Comparison of ENCODE assay signal across 37 cellular contexts in the genomic region with DNA sequence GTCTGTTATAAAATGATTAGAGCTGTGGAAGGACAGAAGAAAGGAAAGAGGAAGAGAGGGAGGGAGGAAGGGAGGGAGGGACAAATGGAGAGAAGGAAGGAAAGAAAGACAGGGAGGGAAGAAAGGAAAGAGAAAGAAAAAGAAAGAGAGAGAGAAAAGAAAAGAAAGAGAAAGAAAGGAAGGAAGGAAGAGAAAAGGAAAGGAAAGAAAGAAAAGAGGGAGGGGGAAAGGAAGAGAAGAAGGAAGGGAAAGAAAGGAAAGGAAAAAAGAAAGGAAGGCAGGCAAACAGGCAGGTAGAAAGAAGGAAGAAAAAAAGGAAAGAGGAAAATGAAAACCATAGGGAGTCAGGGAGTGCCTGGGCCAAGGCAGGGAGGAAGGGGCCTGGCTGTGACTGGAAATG.
"Had no signal": no experiment of that assay in that cellular context is flagged by ENCODE, and none has a peak within 500 bp of the region (broad histone marks: within the 10 kb centered on the region; RNA-seq: fewer than 3 reads in every experiment).

No MANE protein-coding gene starts in this region.

- H3K9me3 ChIP-seq: adrenal gland, body of pancreas, breast epithelium had no signal

- H3K27ac ChIP-seq: adrenal gland, body of pancreas, brain microvascular endothelial cell, breast epithelium, VCaP had no signal

- H3K36me3 ChIP-seq: adrenal gland, brain microvascular endothelial cell, breast epithelium had no signal

- H3K4me3 Mint-ChIP-seq: activated B cell treated with CpG ODN at 0.5 μM for 24 hours; activated CD4-positive, alpha-beta memory T cell treated with anti-CD3 and anti-CD28 coated beads for 36 hours; activated CD4-positive, alpha-beta T cell treated with anti-CD3 and anti-CD28 coated beads, Interleukin-2, amount 10 ng/mL, durations not matched to agents 24 days and 14 days; activated CD8-positive, alpha-beta T cell treated with anti-CD3 and anti-CD28 coated beads for 36 hours; activated naive CD4-positive, alpha-beta T cell treated with anti-CD3 and anti-CD28 coated beads for 36 hours; activated naive CD8-positive, alpha-beta T cell treated with anti-CD3 and anti-CD28 coated beads for 36 hours; activated T-cell treated with anti-CD3 and anti-CD28 coated beads, Interleukin-2, amount 50 U/mL, for 4 hours; activated T-cell treated with anti-CD3 and anti-CD28 coated beads, Interleukin-2, amount 50 U/mL, for 72 hours; activated T-helper 1 cell treated with anti-CD3 and anti-CD28 coated beads, Interleukin-12 subunit alpha, Interleukin-12 subunit beta, Interleukin-2, Interleukin-4 antibody, amounts not matched to agents 30 ng/mL and 10 ng/mL and 1 ng/mL, durations not matched to agents 14 hours and 24 hours and 36 hours; activated T-helper 17 cell treated with anti-CD3 and anti-CD28 coated beads, Interleukin-2, amount 50 U/mL, for 72 hours; T-helper 1 cell treated with Interleukin-12 subunit alpha and Interleukin-12 subunit beta and Interleukin-4 antibody, amounts not matched to agents 30 μg/mL and 1 μg/mL, for 36 hours; T-helper 2 cell treated with Interferon-gamma antibody and Interleukin-4, amounts not matched to agents 5 μg/mL and 100 μg/mL, for 36 hours had no signal

- H3K27me3 Mint-ChIP-seq: activated CD4-positive, alpha-beta T cell treated with anti-CD3 and anti-CD28 coated beads, Interleukin-2, amount 10 ng/mL, durations not matched to agents 24 days and 14 days had no signal

- DNase-seq: activated B cell treated with CpG ODN at 0.5 μM for 24 hours; activated CD4-positive, alpha-beta memory T cell treated with anti-CD3 and anti-CD28 coated beads for 36 hours; activated CD4-positive, alpha-beta T cell treated with anti-CD3 and anti-CD28 coated beads for 4 hours; activated CD4-positive, alpha-beta T cell treated with anti-CD3 and anti-CD28 coated beads, Interleukin-2, amount 10 ng/mL, durations not matched to agents 24 days and 14 days; activated CD4-positive, alpha-beta T cell treated with anti-CD3 and anti-CD28 coated beads, Interleukin-2, amount 50 U/mL, for 1 hour; activated CD4-positive, alpha-beta T cell treated with anti-CD3 and anti-CD28 coated beads, Interleukin-2, amount 50 U/mL, for 4 hours; activated CD4-positive, CD25-positive, alpha-beta regulatory T cell treated with anti-CD3 and anti-CD28 coated beads, Interleukin-2, amount 50 U/mL, for 72 hours; activated CD8-positive, alpha-beta memory T cell treated with anti-CD3 and anti-CD28 coated beads, Interleukin-2, amount 50 U/mL, for 4 hours; activated CD8-positive, alpha-beta T cell treated with anti-CD3 and anti-CD28 coated beads for 36 hours; activated effector memory CD4-positive, alpha-beta T cell treated with anti-CD3 and anti-CD28 coated beads, Interleukin-2, amount 50 U/mL, for 16 hours; activated gamma-delta T cell treated with Interleukin-2 at 50 U/mL for 16 hours; activated naive CD4-positive, alpha-beta T cell; activated naive CD4-positive, alpha-beta T cell treated with anti-CD3 and anti-CD28 coated beads for 36 hours; activated naive CD4-positive, alpha-beta T cell treated with anti-CD3 and anti-CD28 coated beads, Interleukin-2, amount 50 U/mL, for 16 hours; activated naive CD8-positive, alpha-beta T cell treated with anti-CD3 and anti-CD28 coated beads for 36 hours; activated T-cell treated with anti-CD3 and anti-CD28 coated beads for 4 hours; activated T-cell treated with anti-CD3 and anti-CD28 coated beads, Interleukin-2, amount 50 U/mL, for 1 hour; activated T-cell treated with anti-CD3 and anti-CD28 coated beads, Interleukin-2, amount 50 U/mL, for 4 hours; activated T-cell treated with anti-CD3 and anti-CD28 coated beads, Interleukin-2, amount 50 U/mL, for 72 hours; adrenal gland; amniotic stem cell; aorta; body of pancreas; brain microvascular endothelial cell; central memory CD4-positive, alpha-beta T cell; T-helper 1 cell; T-helper 2 cell; T-helper 9 cell had no signal

- H3K4me1 Mint-ChIP-seq: activated CD4-positive, alpha-beta T cell treated with anti-CD3 and anti-CD28 coated beads, Interleukin-2, amount 10 ng/mL, durations not matched to agents 24 days and 14 days; activated naive CD8-positive, alpha-beta T cell treated with anti-CD3 and anti-CD28 coated beads for 36 hours had no signal

- H3K4me1 ChIP-seq: adrenal gland, body of pancreas, breast epithelium had no signal

- H3K9me3 Mint-ChIP-seq: activated T-cell treated with anti-CD3 and anti-CD28 coated beads, Interleukin-2, amount 50 U/mL, for 4 hours; activated T-helper 17 cell treated with anti-CD3 and anti-CD28 coated beads, Interleukin-2, amount 50 U/mL, for 72 hours had no signal

- H3K27me3 ChIP-seq: body of pancreas, brain microvascular endothelial cell, breast epithelium had no signal

- H3K27ac Mint-ChIP-seq: activated B cell treated with CpG ODN at 0.5 μM for 24 hours; activated CD4-positive, alpha-beta memory T cell treated with anti-CD3 and anti-CD28 coated beads for 36 hours; activated CD4-positive, alpha-beta T cell treated with anti-CD3 and anti-CD28 coated beads, Interleukin-2, amount 10 ng/mL, durations not matched to agents 24 days and 14 days; activated CD8-positive, alpha-beta T cell treated with anti-CD3 and anti-CD28 coated beads for 36 hours; activated naive CD4-positive, alpha-beta T cell treated with anti-CD3 and anti-CD28 coated beads for 36 hours; activated naive CD4-positive, alpha-beta T cell treated with anti-CD3 and anti-CD28 coated beads, Interleukin-2, amount 50 U/mL, for 72 hours; activated naive CD8-positive, alpha-beta T cell treated with anti-CD3 and anti-CD28 coated beads for 36 hours; activated T-cell treated with anti-CD3 and anti-CD28 coated beads, Interleukin-2, amount 50 U/mL, for 72 hours; activated T-helper 1 cell treated with anti-CD3 and anti-CD28 coated beads, Interleukin-12 subunit alpha, Interleukin-12 subunit beta, Interleukin-2, Interleukin-4 antibody, amounts not matched to agents 30 ng/mL and 10 ng/mL and 1 ng/mL, durations not matched to agents 14 hours and 24 hours and 36 hours; activated T-helper 17 cell treated with anti-CD3 and anti-CD28 coated beads, Interleukin-2, amount 50 U/mL, for 72 hours; T-helper 1 cell treated with Interleukin-12 subunit alpha and Interleukin-12 subunit beta and Interleukin-4 antibody, amounts not matched to agents 30 μg/mL and 1 μg/mL, for 36 hours; T-helper 2 cell treated with Interferon-gamma antibody and Interleukin-4, amounts not matched to agents 5 μg/mL and 100 μg/mL, for 36 hours had no signal

- H3K4me3 ChIP-seq: adrenal gland, body of pancreas, breast epithelium had no signal

- H3K36me3 Mint-ChIP-seq: activated CD4-positive, alpha-beta memory T cell treated with anti-CD3 and anti-CD28 coated beads for 36 hours; activated naive CD8-positive, alpha-beta T cell treated with anti-CD3 and anti-CD28 coated beads for 36 hours had no signal

- FAIRE-seq: astrocyte, TTC549 had no signal

- ATAC-seq: activated CD8-positive, alpha-beta T cell treated with anti-CD3 and anti-CD28 coated beads for 36 hours; activated naive CD4-positive, alpha-beta T cell treated with anti-CD3 and anti-CD28 coated beads, Interleukin-2, amount 50 U/mL, for 72 hours; activated T-cell treated with anti-CD3 and anti-CD28 coated beads, Interleukin-2, amount 50 U/mL, for 4 hours; activated T-cell treated with anti-CD3 and anti-CD28 coated beads, Interleukin-2, amount 50 U/mL, for 72 hours; activated T-helper 17 cell treated with anti-CD3 and anti-CD28 coated beads, Interleukin-2, amount 50 U/mL, for 72 hours; body of pancreas had no signal
